In the genomic region with DNA sequence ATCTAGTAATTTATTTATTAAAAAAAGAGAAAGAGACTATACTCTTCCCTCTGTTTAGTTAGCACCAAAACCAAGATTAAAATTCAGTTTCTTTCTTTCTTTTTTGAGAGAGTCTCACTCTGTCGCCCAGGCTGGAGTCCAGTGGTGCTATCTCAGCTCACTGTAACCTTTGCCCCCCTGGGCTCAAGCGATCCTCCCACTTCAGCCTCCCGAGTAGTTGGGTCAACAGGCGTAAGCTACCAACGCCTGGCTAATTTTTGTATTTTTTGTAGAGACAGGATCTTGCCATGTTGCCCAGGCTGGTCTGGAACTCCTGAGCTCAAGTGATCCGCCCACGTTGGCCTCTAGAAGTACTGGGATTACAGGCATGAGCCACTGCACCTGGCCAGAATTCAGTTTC, we compare ENCODE assay signal across 6 cellular contexts.
DNase-seq lines count a peak whose midpoint lies in the region; ATAC-seq and TF ChIP-seq lines count a peak whose summit lies in the region.
"Not testable (repeated sequence)": the region's sequence is repeated elsewhere in the genome, so short reads cannot be mapped to it uniquely, and the experiment has no call there.

No MANE protein-coding gene starts in this region.

- H3K36me3 Mint-ChIP-seq in Caco-2 (ENCODE audit: insufficient read depth, unreplicated experiment); WTC11: not testable (repeated sequence)

- H2BK5ac ChIP-seq in trophoblast cell (ENCODE audit: low read depth, low read length, poor library complexity), result not testable (repeated sequence)

- peak overlapping the region in 7 of 12 donors; percentile 19 to 65 (median 56) for H3K27ac ChIP-seq in heart left ventricle
- H3K27ac ChIP-seq in hepatocyte, result peak overlapping the region; percentile 51
- H3K27ac ChIP-seq in trophoblast cell (ENCODE audit: low read depth, low read length), result not testable (repeated sequence)

- DNase-seq in Caco-2, result peak; percentile 18 to 55
- DNase-seq in NCI-H524 (lab: John Stamatoyannopoulos, UW), result peak; percentile 56 to 84
- not testable (repeated sequence) for DNase-seq in WTC11 (ENCODE audit: low spot score); heart left ventricle; hepatocyte (ENCODE audit: low spot score)
- DNase-seq in trophoblast cell, result peak; percentile 23 to 42

- 49 to 90% (median 86%) methylated on average over 3 to 7 of the region's 7 CpGs for WGBS in heart left ventricle, 4 donors
- 71% methylated on average over 7 of the region's 7 CpGs for WGBS in hepatocyte (ENCODE audit: low lambda C conversion rate, missing lambda C conversion rate)
- WGBS in trophoblast cell (ENCODE audit: extremely low coverage, insufficient coverage, insufficient read length), result no CpG with 5 or more reads among the region's 7 CpGs

- BruUV-seq in Caco-2 (replicated peaks; lab: Mats Ljungman, UMichigan), result not testable (repeated sequence)

- H3K18ac ChIP-seq in trophoblast cell (ENCODE audit: low read length), result not testable (repeated sequence)

- H3K27me3 Mint-ChIP-seq in Caco-2 (ENCODE audit: insufficient read depth, unreplicated experiment); WTC11 (ENCODE audit: low read depth): not testable (repeated sequence)

- not testable (repeated sequence) for H3K4me3 Mint-ChIP-seq in Caco-2 (ENCODE audit: unreplicated experiment); WTC11

- not testable (repeated sequence) for H2BK120ac ChIP-seq in trophoblast cell (ENCODE audit: insufficient read depth, low read length, poor library complexity)

- H2AFZ ChIP-seq in hepatocyte; trophoblast cell (ENCODE audit: insufficient read depth, low read length, poor library complexity): not testable (repeated sequence)

- H3K4me1 Mint-ChIP-seq in Caco-2 (ENCODE audit: low read depth, unreplicated experiment), result not testable (repeated sequence)
- peaks cover 19% of the 10 kb centered on the region for H3K4me1 Mint-ChIP-seq in WTC11

- H3K4ac ChIP-seq in trophoblast cell (ENCODE audit: low read depth, low read length), result not testable (repeated sequence)

- H3K27ac Mint-ChIP-seq in Caco-2 (ENCODE audit: unreplicated experiment), result not testable (repeated sequence)
- 0 out of 2 replicates have a peak overlapping the region, but pooled peaks have one; percentile 41 for H3K27ac Mint-ChIP-seq in WTC11

- not testable (repeated sequence) for TF ChIP-seq POLR2A in heart left ventricle (IDR thresholded peaks at IDR 0.05)

- H2AK5ac ChIP-seq in trophoblast cell (ENCODE audit: low read length), result not testable (repeated sequence)

- H3K79me2 ChIP-seq in hepatocyte; trophoblast cell (ENCODE audit: control insufficient read depth, insufficient read depth, low read length, poor library complexity): not testable (repeated sequence)

- not testable (repeated sequence) for H3K27me3 ChIP-seq in Caco-2 (replicated peaks; ENCODE audit: control insufficient read depth, insufficient read depth, low read length); heart left ventricle; hepatocyte; trophoblast cell (ENCODE audit: insufficient read depth, low read length)

- not testable (repeated sequence) for H3K9me3 ChIP-seq in Caco-2; heart left ventricle; hepatocyte (ENCODE audit: low read depth); trophoblast cell (ENCODE audit: insufficient read depth, low read depth, low read length)

- H3K9ac ChIP-seq in trophoblast cell (ENCODE audit: low read length), result not testable (repeated sequence)

- not testable (repeated sequence) for H3K36me3 ChIP-seq in Caco-2 (ENCODE audit: control insufficient read depth, insufficient read depth, low read length); heart left ventricle; hepatocyte (replicated peaks; ENCODE audit: insufficient read depth, low read depth); trophoblast cell (ENCODE audit: control insufficient read depth in 1 of 2, insufficient read depth in 2 of 2, low read length in 2 of 2)

- H4K20me1 ChIP-seq in hepatocyte (ENCODE audit: insufficient read depth, poor library complexity, severe bottlenecking), result not testable (repeated sequence)

- H3K4me1 ChIP-seq in Caco-2 (peaks cover 28% of the 10 kb centered on the region), heart left ventricle (peaks cover 0 to 29% (median 13%) of the 10 kb centered on the region in 12 donors)
- H3K4me1 ChIP-seq in hepatocyte (ENCODE audit: insufficient read depth); trophoblast cell (ENCODE audit: control insufficient read depth in 1 of 2, insufficient read depth in 2 of 2, low read length in 2 of 2): not testable (repeated sequence)

- POLR2A ChIA-PET in Caco-2 (lab: Charles Lee); WTC11 (lab: Charles Lee): not testable (repeated sequence)

- H3K4me3 ChIP-seq in Caco-2 (ENCODE audit: low read depth, low read length); heart left ventricle; hepatocyte; trophoblast cell (ENCODE audit: low read depth, low read length): not testable (repeated sequence)

- not testable (repeated sequence) for H3K23ac ChIP-seq in trophoblast cell (ENCODE audit: low read length)

- ATAC-seq in WTC11, heart left ventricle: not testable (repeated sequence)

- H4K8ac ChIP-seq in trophoblast cell (ENCODE audit: low read depth, low read length), result not testable (repeated sequence)

- H3K9me2 ChIP-seq in hepatocyte (replicated peaks; ENCODE audit: insufficient read depth), result not testable (repeated sequence)

- not testable (repeated sequence) for H3K79me1 ChIP-seq in trophoblast cell (ENCODE audit: low read length)

- intact Hi-C loops in Caco-2 (cut with micrococcal nuclease; ENCODE audit: unreplicated experiment); heart left ventricle (cut with DNase I): not testable (repeated sequence)

- not testable (repeated sequence) for H3K4me2 ChIP-seq in hepatocyte; trophoblast cell (ENCODE audit: low read length)

- not testable (repeated sequence) for TF ChIP-seq CTCF in Caco-2 (IDR thresholded peaks at IDR 0.05; ENCODE audit: insufficient read depth in 1 of 2, low read depth in 1 of 2, low read length in 1 of 2, severe bottlenecking in 1 of 2, unreplicated experiment in 1 of 2); WTC11 (IDR thresholded peaks at IDR 0.05); heart left ventricle (IDR thresholded peaks at IDR 0.05); hepatocyte (IDR thresholded peaks at IDR 0.05; ENCODE audit: poor library complexity)

- H4K12ac ChIP-seq in trophoblast cell (ENCODE audit: low read depth, low read length), result not testable (repeated sequence)

- not testable (repeated sequence) for H2BK12ac ChIP-seq in trophoblast cell (ENCODE audit: low read length)

- H3K9me3 Mint-ChIP-seq in Caco-2 (ENCODE audit: unreplicated experiment); WTC11: not testable (repeated sequence)

- H3K14ac ChIP-seq in trophoblast cell (ENCODE audit: low read length), result not testable (repeated sequence)

- not testable (repeated sequence) for H4K91ac ChIP-seq in trophoblast cell (ENCODE audit: low read depth, low read length)

- CTCF ChIA-PET in Caco-2 (lab: Charles Lee); WTC11 (lab: Charles Lee): not testable (repeated sequence)
